In genomic region chr3:159077860-159078259, GRCh38 we compare ENCODE assay signal across 19 cellular contexts. TPM values are rescaled to one million over a fixed set of nuclear protein-coding genes. Genes with fewer than 3 reads are reported as not detected.
A peak's percentile ranks its signal among the peaks of the same experiment; 100 is the strongest.
DNase-seq lines count a peak whose midpoint lies in the region; ATAC-seq and TF ChIP-seq lines count a peak whose summit lies in the region.
"Had no signal": no experiment of that assay in that cellular context is flagged by ENCODE, and none has a peak within 500 bp of the region (broad histone marks: within the 10 kb centered on the region; RNA-seq: fewer than 3 reads in every experiment).

No MANE protein-coding gene starts in this region.

- H3K27me3 Mint-ChIP-seq in GM23338 (ENCODE audit: insufficient read depth, low read depth, poor library complexity), result no peaks in the 10 kb centered on the region
- H3K27me3 Mint-ChIP-seq: activated naive CD8-positive, alpha-beta T cell treated with anti-CD3 and anti-CD28 coated beads, Interleukin-2, amount 10 ng/mL, durations not matched to agents 7 days and 5 days had no signal

- H3K9me2 ChIP-seq in GM23248 (ENCODE audit: insufficient read depth) (no peaks in the 10 kb centered on the region), GM23338 (ENCODE audit: insufficient read depth) (no peaks in the 10 kb centered on the region)

- H3K79me2 ChIP-seq in GM23248 (ENCODE audit: insufficient read depth) (no peaks in the 10 kb centered on the region), GM23338 (replicated peaks; ENCODE audit: insufficient read depth) (no peaks in the 10 kb centered on the region)

- H3K9me3 Mint-ChIP-seq in GM23338, result no peaks in the 10 kb centered on the region
- H3K9me3 Mint-ChIP-seq: activated naive CD8-positive, alpha-beta T cell treated with anti-CD3 and anti-CD28 coated beads, Interleukin-2, amount 10 ng/mL, durations not matched to agents 7 days and 5 days had no signal

- H3K27me3 ChIP-seq in GM23248 (replicated peaks; ENCODE audit: insufficient read depth) (no peaks in the 10 kb centered on the region), GM23338 (ENCODE audit: insufficient read depth) (no peaks in the 10 kb centered on the region)
- H3K27me3 ChIP-seq: Peyer's patch, vagina had no signal

- no peak overlapping the region for H3K4me3 ChIP-seq in GM23248
- no peak overlapping the region for H3K4me3 ChIP-seq in fibroblast of pulmonary artery (replicated peaks; ENCODE audit: low read depth, low read length)
- no peak overlapping the region for H3K4me3 ChIP-seq in GM23338
- H3K4me3 ChIP-seq: Peyer's patch, vagina had no signal

- H3K27ac Mint-ChIP-seq in GM23338, result no peak overlapping the region
- H3K27ac Mint-ChIP-seq: activated naive CD8-positive, alpha-beta T cell treated with anti-CD3 and anti-CD28 coated beads, Interleukin-2, amount 10 ng/mL, durations not matched to agents 7 days and 5 days; progenitor cell of endocrine pancreas had no signal

- no peaks in the 10 kb centered on the region for H3K36me3 Mint-ChIP-seq in GM23338 (ENCODE audit: low read depth)
- H3K36me3 Mint-ChIP-seq: activated naive CD8-positive, alpha-beta T cell treated with anti-CD3 and anti-CD28 coated beads, Interleukin-2, amount 10 ng/mL, durations not matched to agents 7 days and 5 days had no signal

- no peaks in the 10 kb centered on the region for H3K36me3 ChIP-seq in GM23248 (ENCODE audit: low read depth)
- H3K36me3 ChIP-seq in GM23338 (ENCODE audit: insufficient read depth), result no peaks in the 10 kb centered on the region
- H3K36me3 ChIP-seq: Peyer's patch, vagina had no signal

- H3K9ac ChIP-seq in GM23248, result no peak overlapping the region

- peak; percentile 94 for DNase-seq in GM23248
- DNase-seq in fibroblast of pulmonary artery (ENCODE audit: low read depth), result peak; percentile 76
- DNase-seq in stromal cell of bone marrow (ENCODE audit: low read depth), result peak; percentile 82
- no peak for DNase-seq in GM23338 (ENCODE audit: low spot score)
- DNase-seq in stimulated activated CD4-positive, alpha-beta T cell treated with anti-CD3 and anti-CD28 coated beads, Interleukin-1b, Interleukin-23, amount 100 ng/mL, for 48 hours, result no peak
- DNase-seq in stimulated activated CD4-positive, alpha-beta T cell treated with anti-CD3 and anti-CD28 coated beads, Interleukin-2, amount 100 ng/mL, for 24 hours, result no peak
- DNase-seq: activated CD4-positive, alpha-beta T cell treated with anti-CD3 and anti-CD28 coated beads for 4 hours; activated naive CD8-positive, alpha-beta T cell treated with anti-CD3 and anti-CD28 coated beads, Interleukin-2, amount 10 ng/mL, durations not matched to agents 7 days and 5 days; activated T-cell treated with anti-CD3 and anti-CD28 coated beads for 4 hours; glutamatergic neuron; kidney; NCI-H187 treated with DMSO at 0.1 percent for 48 hours; NCI-H524 treated with DMSO at 0.1 percent for 48 hours; Peyer's patch; stimulated activated CD4-positive, alpha-beta T cell treated with anti-CD3 and anti-CD28 coated beads, Interleukin-4, amount 100 ng/mL, for 1 hour; T-helper 2 cell had no signal

- H3K9me3 ChIP-seq in GM23248 (ENCODE audit: low read depth), result no peaks in the 10 kb centered on the region
- H3K9me3 ChIP-seq: Peyer's patch, vagina had no signal

- H3K4me3 Mint-ChIP-seq in GM23338, result no peak overlapping the region
- H3K4me3 Mint-ChIP-seq: activated naive CD8-positive, alpha-beta T cell treated with anti-CD3 and anti-CD28 coated beads, Interleukin-2, amount 10 ng/mL, durations not matched to agents 7 days and 5 days had no signal

- H4K20me1 ChIP-seq in GM23248 (ENCODE audit: insufficient read depth), result no peaks in the 10 kb centered on the region
- H4K20me1 ChIP-seq in GM23338 (replicated peaks; ENCODE audit: insufficient read depth), result no peaks in the 10 kb centered on the region

- TF ChIP-seq CTCF in fibroblast of pulmonary artery (IDR thresholded peaks at IDR 0.05; ENCODE audit: low read length, missing control alignments) (no peak), GM23338 (conservative IDR thresholded peaks at IDR 0.05; ENCODE audit: low read depth in 2 of 2) (no peak)

- 1 to 4% methylated on average over 2 of the region's 2 CpGs for WGBS in GM23248 (ENCODE audit: low coverage in 1 of 2, low lambda C conversion rate in 2 of 2, missing lambda C conversion rate in 2 of 2), 2 experiments

- ATAC-seq in SK-N-SH treated with all-trans-retinoic acid at 6 μM for 48 hours, result peak; percentile 91
- no peak for ATAC-seq in GM23338

- H3K4me2 ChIP-seq in GM23248 (ENCODE audit: unreplicated experiment) (peak overlapping the region; percentile 67), GM23338 (no peak overlapping the region)

- H2AFZ ChIP-seq in GM23248, result no peak overlapping the region
- H2AFZ ChIP-seq in GM23338, result no peak overlapping the region

- H3K4me1 ChIP-seq in GM23248 (ENCODE audit: insufficient read depth) (peaks cover 46% of the 10 kb centered on the region), GM23338 (ENCODE audit: insufficient read depth) (no peaks in the 10 kb centered on the region)
- H3K4me1 ChIP-seq: Peyer's patch, vagina had no signal

- H3F3A ChIP-seq in GM23248 (ENCODE audit: insufficient read depth) (peaks cover 25% of the 10 kb centered on the region), GM23338 (replicated peaks; ENCODE audit: low read depth) (no peaks in the 10 kb centered on the region)

- H3K4me1 Mint-ChIP-seq in GM23338, result peaks cover 2% of the 10 kb centered on the region; the same call in 1 of the 3 replicates
- H3K4me1 Mint-ChIP-seq: activated naive CD8-positive, alpha-beta T cell treated with anti-CD3 and anti-CD28 coated beads, Interleukin-2, amount 10 ng/mL, durations not matched to agents 7 days and 5 days had no signal

- H3K27ac ChIP-seq in GM23248, result peak overlapping the region; percentile 18; the same call in 1 of the 2 replicates
- H3K27ac ChIP-seq in GM23338 (ENCODE audit: low read depth), result no peak overlapping the region
- H3K27ac ChIP-seq: Peyer's patch, vagina had no signal

- in situ Hi-C loops in GM23248 (cut with MboI), result no loop called here

TF ChIP-seq in SK-N-SH treated with all-trans-retinoic acid at 6 μM for 48 hours, 23 proteins besides CTCF, POLR2A, EP300 and RAD21 (continues in another document):
- no peak for TF ChIP-seq ESRRG (CRISPR knock-in tag; IDR thresholded peaks at IDR 0.05)
- TF ChIP-seq TOX (CRISPR knock-in tag; IDR thresholded peaks at IDR 0.05; ENCODE audit: borderline replicate concordance), result peak; percentile 60; the same call in 1 of the 2 replicates
- TF ChIP-seq GLIS3 (CRISPR knock-in tag; IDR thresholded peaks at IDR 0.05), result no peak
- TF ChIP-seq OSR1 (CRISPR knock-in tag; IDR thresholded peaks at IDR 0.05), result no peak
- no peak for TF ChIP-seq SNAI2 (CRISPR knock-in tag; IDR thresholded peaks at IDR 0.05)
- no peak for TF ChIP-seq ARNTL (CRISPR knock-in tag; IDR thresholded peaks at IDR 0.05; ENCODE audit: borderline replicate concordance, low read depth)
- TF ChIP-seq ZNF70 (CRISPR knock-in tag; IDR thresholded peaks at IDR 0.05), result no peak
- no peak for TF ChIP-seq ZNF565 (CRISPR knock-in tag; conservative IDR thresholded peaks at IDR 0.05; ENCODE audit: low read depth)
- TF ChIP-seq TCF4 (CRISPR knock-in tag; IDR thresholded peaks at IDR 0.05; ENCODE audit: borderline replicate concordance), result no peak

TF ChIP-seq in GM23338, 12 proteins besides CTCF, POLR2A, EP300 and RAD21 (continues in another document):
- TF ChIP-seq POLR2AphosphoS5 (IDR thresholded peaks at IDR 0.05; ENCODE audit: low read depth), result no peak
- no peak for TF ChIP-seq EZH2phosphoT487 (IDR thresholded peaks at IDR 0.05; ENCODE audit: unreplicated experiment)

RNA-seq across cellular contexts. Expression of gene IQCJ, which starts 8.7 kb away (rescaled TPM):
- not detected in 2 replicates for total RNA-seq in GM23248 (2014; rRNA removed; shearing (Covaris generic))
- polyA plus RNA-seq in GM23248 (2016; fragmentation: Nextera tagmentation; extraction: Ambion mirVana) (not detected in 2 replicates), GM23338 (2016; fragmentation: Nextera tagmentation; extraction: Ambion mirVana) (not detected in 2 replicates)
- 0.12 TPM in 1 of 2 replicates, not detected in the other for total RNA-seq in GM23338 (2014; rRNA removed; shearing (Covaris generic))
- total RNA-seq: activated naive CD8-positive, alpha-beta T cell treated with anti-CD3 and anti-CD28 coated beads, Interleukin-2, amount 10 ng/mL, durations not matched to agents 7 days and 5 days; kidney; Peyer's patch; progenitor cell of endocrine pancreas; vagina had no signal

Comparison
In these comparisons a context has a peak if more than half of its experiments do, and no peak if none do; other contexts are left out.
1. DNase-seq: peak in GM23248 (single experiment), fibroblast of pulmonary artery (single experiment) and stromal cell of bone marrow (single experiment); none in GM23338 (single experiment), stimulated activated CD4-positive, alpha-beta T cell treated with anti-CD3 and anti-CD28 coated beads, Interleukin-1b, Interleukin-23, amount 100 ng/mL, for 48 hours (single experiment) and stimulated activated CD4-positive, alpha-beta T cell treated with anti-CD3 and anti-CD28 coated beads, Interleukin-2, amount 100 ng/mL, for 24 hours (0 of 2).